Comparison of ENCODE assay signal across 32 cellular contexts in the genomic region with DNA sequence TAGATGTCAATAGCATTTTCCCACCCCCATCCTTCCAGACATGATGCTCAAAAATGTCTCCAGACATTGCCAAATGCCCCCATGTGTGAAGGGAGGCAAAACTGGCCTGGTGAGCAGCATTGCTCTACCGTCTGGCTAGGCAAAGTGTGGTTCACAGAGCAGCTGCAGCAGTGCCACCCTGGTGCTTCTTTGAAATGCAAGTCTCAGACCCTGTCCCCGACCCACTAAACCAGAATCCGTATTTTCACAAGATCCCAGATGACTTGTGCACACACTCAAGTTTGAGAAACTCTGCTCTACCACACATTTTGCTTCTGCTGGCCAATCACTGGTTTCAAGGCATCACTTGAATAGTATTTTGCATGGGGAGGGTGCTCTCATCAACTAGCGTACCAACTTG.
"Had no signal": no experiment of that assay in that cellular context is flagged by ENCODE, and none has a peak within 500 bp of the region (broad histone marks: within the 10 kb centered on the region; RNA-seq: fewer than 3 reads in every experiment).

No MANE protein-coding gene starts in this region.

- H3K36me3 Mint-ChIP-seq: activated CD4-positive, alpha-beta memory T cell treated with anti-CD3 and anti-CD28 coated beads for 36 hours; activated naive CD4-positive, alpha-beta T cell treated with anti-CD3 and anti-CD28 coated beads, Interleukin-2, amount 10 ng/mL, durations not matched to agents 7 days and 5 days; activated naive CD4-positive, alpha-beta T cell treated with anti-CD3 and anti-CD28 coated beads, Interleukin-2, amount 50 U/mL, for 24 hours; activated naive CD8-positive, alpha-beta T cell; activated naive CD8-positive, alpha-beta T cell treated with anti-CD3 and anti-CD28 coated beads, Interleukin-2, amount 10 ng/mL, durations not matched to agents 7 days and 5 days had no signal

- H3K27me3 ChIP-seq: body of pancreas, brain microvascular endothelial cell, breast epithelium had no signal

- H3K27ac Mint-ChIP-seq: activated B cell treated with CpG ODN at 0.5 μM for 24 hours; activated CD4-positive, alpha-beta memory T cell treated with anti-CD3 and anti-CD28 coated beads for 36 hours; activated CD4-positive, alpha-beta T cell treated with anti-CD3 and anti-CD28 coated beads, Interleukin-2, amount 10 ng/mL, durations not matched to agents 24 days and 14 days; activated CD8-positive, alpha-beta T cell treated with anti-CD3 and anti-CD28 coated beads for 36 hours; activated naive CD4-positive, alpha-beta T cell treated with anti-CD3 and anti-CD28 coated beads, Interleukin-2, amount 10 ng/mL, durations not matched to agents 7 days and 5 days; activated naive CD4-positive, alpha-beta T cell treated with anti-CD3 and anti-CD28 coated beads, Interleukin-2, amount 50 U/mL, for 24 hours; activated naive CD8-positive, alpha-beta T cell; activated naive CD8-positive, alpha-beta T cell treated with anti-CD3 and anti-CD28 coated beads, Interleukin-2, amount 10 ng/mL, durations not matched to agents 7 days and 5 days; activated naive CD8-positive, alpha-beta T cell treated with anti-CD3 and anti-CD28 coated beads, Interleukin-2, amount 50 U/mL, for 24 hours; activated T-helper 2 cell treated with anti-CD3 and anti-CD28 coated beads, Interferon-gamma antibody, Interleukin-2, Interleukin-4, amounts not matched to agents 10 μg/mL and 5 μg/mL and 100 μg/mL, durations not matched to agents 14 hours and 24 hours and 36 hours; T-helper 1 cell treated with Interleukin-12 subunit alpha and Interleukin-12 subunit beta and Interleukin-4 antibody, amounts not matched to agents 30 μg/mL and 1 μg/mL, for 36 hours; T-helper 2 cell treated with Interferon-gamma antibody and Interleukin-4, amounts not matched to agents 5 μg/mL and 100 μg/mL, for 36 hours had no signal

- H3K36me3 ChIP-seq: brain microvascular endothelial cell, breast epithelium, WERI-Rb-1 had no signal

- H3K4me3 Mint-ChIP-seq: activated B cell treated with CpG ODN at 0.5 μM for 24 hours; activated CD4-positive, alpha-beta memory T cell treated with anti-CD3 and anti-CD28 coated beads for 36 hours; activated CD4-positive, alpha-beta T cell treated with anti-CD3 and anti-CD28 coated beads, Interleukin-2, amount 10 ng/mL, durations not matched to agents 24 days and 14 days; activated CD8-positive, alpha-beta T cell treated with anti-CD3 and anti-CD28 coated beads for 36 hours; activated naive CD4-positive, alpha-beta T cell treated with anti-CD3 and anti-CD28 coated beads, Interleukin-2, amount 10 ng/mL, durations not matched to agents 7 days and 5 days; activated naive CD4-positive, alpha-beta T cell treated with anti-CD3 and anti-CD28 coated beads, Interleukin-2, amount 50 U/mL, for 24 hours; activated naive CD8-positive, alpha-beta T cell; activated naive CD8-positive, alpha-beta T cell treated with anti-CD3 and anti-CD28 coated beads, Interleukin-2, amount 10 ng/mL, durations not matched to agents 7 days and 5 days; activated naive CD8-positive, alpha-beta T cell treated with anti-CD3 and anti-CD28 coated beads, Interleukin-2, amount 50 U/mL, for 24 hours; central memory CD8-positive, alpha-beta T cell; T-helper 1 cell treated with Interleukin-12 subunit alpha and Interleukin-12 subunit beta and Interleukin-4 antibody, amounts not matched to agents 30 μg/mL and 1 μg/mL, for 36 hours; T-helper 2 cell treated with Interferon-gamma antibody and Interleukin-4, amounts not matched to agents 5 μg/mL and 100 μg/mL, for 36 hours had no signal

- H3K4me3 ChIP-seq: body of pancreas, breast epithelium had no signal

- ATAC-seq: activated CD8-positive, alpha-beta T cell treated with anti-CD3 and anti-CD28 coated beads for 36 hours; activated naive CD8-positive, alpha-beta T cell treated with anti-CD3 and anti-CD28 coated beads, Interleukin-2, amount 50 U/mL, for 24 hours; body of pancreas had no signal

- H3K9me3 Mint-ChIP-seq: activated B cell treated with CpG ODN at 0.5 μM for 24 hours; activated CD4-positive, alpha-beta memory T cell treated with anti-CD3 and anti-CD28 coated beads for 36 hours; activated CD4-positive, alpha-beta T cell treated with anti-CD3 and anti-CD28 coated beads, Interleukin-2, amount 10 ng/mL, durations not matched to agents 24 days and 14 days; activated CD8-positive, alpha-beta T cell treated with anti-CD3 and anti-CD28 coated beads for 36 hours; activated naive CD4-positive, alpha-beta T cell treated with anti-CD3 and anti-CD28 coated beads, Interleukin-2, amount 10 ng/mL, durations not matched to agents 7 days and 5 days; activated naive CD4-positive, alpha-beta T cell treated with anti-CD3 and anti-CD28 coated beads, Interleukin-2, amount 50 U/mL, for 24 hours; activated naive CD8-positive, alpha-beta T cell treated with anti-CD3 and anti-CD28 coated beads, Interleukin-2, amount 10 ng/mL, durations not matched to agents 7 days and 5 days; activated naive CD8-positive, alpha-beta T cell treated with anti-CD3 and anti-CD28 coated beads, Interleukin-2, amount 50 U/mL, for 24 hours; activated T-helper 2 cell treated with anti-CD3 and anti-CD28 coated beads, Interferon-gamma antibody, Interleukin-2, Interleukin-4, amounts not matched to agents 10 μg/mL and 5 μg/mL and 100 μg/mL, durations not matched to agents 14 hours and 24 hours and 36 hours; central memory CD8-positive, alpha-beta T cell; T-helper 1 cell treated with Interleukin-12 subunit alpha and Interleukin-12 subunit beta and Interleukin-4 antibody, amounts not matched to agents 30 μg/mL and 1 μg/mL, for 36 hours; T-helper 2 cell treated with Interferon-gamma antibody and Interleukin-4, amounts not matched to agents 5 μg/mL and 100 μg/mL, for 36 hours had no signal

- DNase-seq: activated B cell treated with CpG ODN at 0.5 μM for 24 hours; activated CD4-positive, alpha-beta memory T cell treated with anti-CD3 and anti-CD28 coated beads for 36 hours; activated CD4-positive, alpha-beta T cell treated with anti-CD3 and anti-CD28 coated beads for 4 hours; activated CD4-positive, alpha-beta T cell treated with anti-CD3 and anti-CD28 coated beads, Interleukin-2, amount 10 ng/mL, durations not matched to agents 24 days and 14 days; activated CD4-positive, alpha-beta T cell treated with anti-CD3 and anti-CD28 coated beads, Interleukin-2, amount 50 U/mL, for 1 hour; activated CD4-positive, alpha-beta T cell treated with anti-CD3 and anti-CD28 coated beads, Interleukin-2, amount 50 U/mL, for 4 hours; activated CD4-positive, CD25-positive, alpha-beta regulatory T cell treated with anti-CD3 and anti-CD28 coated beads, Interleukin-2, amount 50 U/mL, for 72 hours; activated CD8-positive, alpha-beta memory T cell treated with anti-CD3 and anti-CD28 coated beads, Interleukin-2, amount 50 U/mL, for 4 hours; activated CD8-positive, alpha-beta T cell treated with anti-CD3 and anti-CD28 coated beads for 36 hours; activated effector memory CD4-positive, alpha-beta T cell treated with Interleukin-2 at 50 U/mL for 16 hours; activated gamma-delta T cell; activated naive CD4-positive, alpha-beta T cell treated with anti-CD3 and anti-CD28 coated beads, Interleukin-2, amount 10 ng/mL, durations not matched to agents 7 days and 5 days; activated naive CD4-positive, alpha-beta T cell treated with Interleukin-2 at 50 U/mL for 16 hours; activated naive CD8-positive, alpha-beta T cell treated with anti-CD3 and anti-CD28 coated beads, Interleukin-2, amount 10 ng/mL, durations not matched to agents 7 days and 5 days; activated naive CD8-positive, alpha-beta T cell treated with anti-CD3 and anti-CD28 coated beads, Interleukin-2, amount 50 U/mL, for 24 hours; activated T-cell treated with anti-CD3 and anti-CD28 coated beads for 4 hours; activated T-cell treated with anti-CD3 and anti-CD28 coated beads, Interleukin-2, amount 50 U/mL, for 1 hour; activated T-cell treated with anti-CD3 and anti-CD28 coated beads, Interleukin-2, amount 50 U/mL, for 48 hours; aorta; brain microvascular endothelial cell; T-helper 1 cell; T-helper 2 cell; T-helper 9 cell; WERI-Rb-1 had no signal

- H3K4me1 Mint-ChIP-seq: activated B cell treated with CpG ODN at 0.5 μM for 24 hours; activated CD4-positive, alpha-beta T cell treated with anti-CD3 and anti-CD28 coated beads, Interleukin-2, amount 10 ng/mL, durations not matched to agents 24 days and 14 days; activated naive CD4-positive, alpha-beta T cell treated with anti-CD3 and anti-CD28 coated beads, Interleukin-2, amount 10 ng/mL, durations not matched to agents 7 days and 5 days; activated naive CD4-positive, alpha-beta T cell treated with anti-CD3 and anti-CD28 coated beads, Interleukin-2, amount 50 U/mL, for 24 hours; activated naive CD8-positive, alpha-beta T cell treated with anti-CD3 and anti-CD28 coated beads, Interleukin-2, amount 10 ng/mL, durations not matched to agents 7 days and 5 days; activated naive CD8-positive, alpha-beta T cell treated with anti-CD3 and anti-CD28 coated beads, Interleukin-2, amount 50 U/mL, for 24 hours; central memory CD8-positive, alpha-beta T cell had no signal

- H3K9me3 ChIP-seq: body of pancreas, breast epithelium had no signal

- H3K4me1 ChIP-seq: body of pancreas, breast epithelium had no signal

- H3K27ac ChIP-seq: body of pancreas, brain microvascular endothelial cell, breast epithelium, WERI-Rb-1 had no signal
